In genomic region chr15:66566963-66567531, GRCh38 we compare ENCODE assay signal across 8 cellular contexts. TPM values are rescaled to one million over a fixed set of nuclear protein-coding genes. Genes with fewer than 3 reads are reported as not detected.
DNase-seq lines count a peak whose midpoint lies in the region; ATAC-seq and TF ChIP-seq lines count a peak whose summit lies in the region.

No MANE protein-coding gene starts in this region.

- no peak overlapping the region for H3K4me3 Mint-ChIP-seq in activated B cell treated with CpG ODN at 0.5 μM for 24 hours

- POLR2A ChIA-PET in activated B cell treated with CpG ODN at 0.5 μM for 24 hours (lab: Charles Lee), result interaction anchor here (0.7 to 1.2 kb wide), 3 partner anchors 62 to 1587 kb away, joined by 3 to 5 read pairs (median 4); partner anchors contain the start of gene ZWILCH

- H3K4me3 ChIP-seq in coronary artery, result no peak overlapping the region
- H3K4me3 ChIP-seq in lower leg skin (ENCODE audit: low read depth, poor library complexity, severe bottlenecking), result no peak overlapping the region

- intact Hi-C loops in activated B cell treated with CpG ODN at 0.5 μM for 24 hours (cut with micrococcal nuclease), result loop anchor here (2.0 kb wide), 1 partner anchor 1248 kb away; no protein-coding TSS in a partner anchor
- intact Hi-C loops in lower leg skin (cut with DNase I; ENCODE audit: low total_unique reads), result no loop called here

- peaks cover 5% of the 10 kb centered on the region for H3K4me1 Mint-ChIP-seq in activated B cell treated with CpG ODN at 0.5 μM for 24 hours

- CTCF ChIA-PET in activated B cell treated with CpG ODN at 0.5 μM for 24 hours (lab: Charles Lee), result interaction anchor here (0.8 to 2.0 kb wide), 2 partner anchors 181 to 316 kb away, joined by 3 to 7 read pairs; partner anchors contain the start of gene MAP2K1

- no peaks in the 10 kb centered on the region for H3K36me3 Mint-ChIP-seq in activated B cell treated with CpG ODN at 0.5 μM for 24 hours (ENCODE audit: low read depth)

- 32 to 38% methylated on average over 15 of the region's 15 CpGs for WGBS in lower leg skin, 2 donors

- H3K9me3 Mint-ChIP-seq in activated B cell treated with CpG ODN at 0.5 μM for 24 hours, result no peaks in the 10 kb centered on the region

- TF ChIP-seq POLR2A in lower leg skin (IDR thresholded peaks at IDR 0.05), result no peak

- TF ChIP-seq CTCF in AG09319 (IDR thresholded peaks at IDR 0.05; ENCODE audit: low read depth, low read length), result peak; percentile 67
- TF ChIP-seq CTCF in GM20000 (IDR thresholded peaks at IDR 0.05; ENCODE audit: extremely low read depth, missing control alignments), result peak; percentile 36
- no peak for TF ChIP-seq CTCF in activated B cell treated with CpG ODN at 0.5 μM for 24 hours (IDR thresholded peaks at IDR 0.05)
- peak; percentile 71 for TF ChIP-seq CTCF in coronary artery (IDR thresholded peaks at IDR 0.05)
- no peak for TF ChIP-seq CTCF in lower leg skin (IDR thresholded peaks at IDR 0.05)

- H3K27ac Mint-ChIP-seq in activated B cell treated with CpG ODN at 0.5 μM for 24 hours, result no peak overlapping the region

- peak; percentile 32 for DNase-seq in AG09319 (ENCODE audit: extremely low read depth, low read depth)
- peak; percentile 77 for DNase-seq in GM20000 (ENCODE audit: low spot score)
- DNase-seq in NCI-H345 treated with DMSO at 0.1 percent for 48 hours (lab: John Stamatoyannopoulos, UW; ENCODE audit: unreplicated experiment), result peak; percentile 18
- peak; percentile 21 for DNase-seq in activated B cell treated with CpG ODN at 0.5 μM for 24 hours
- no peak for DNase-seq in coronary artery (ENCODE audit: low spot score)
- peak; percentile 23 to 82 for DNase-seq in lower leg skin (ENCODE audit: low spot score in 2 of 2)
- peak; percentile 7 for DNase-seq in stimulated activated CD8-positive, alpha-beta memory T cell treated with anti-CD3 and anti-CD28 coated beads, Interleukin-15, amount 100 ng/mL, for 1 hour (ENCODE audit: low read depth)

- peak; percentile 64 for ATAC-seq in activated B cell treated with CpG ODN at 0.5 μM for 24 hours (ENCODE audit: low read depth)
- no peak for ATAC-seq in GM21825 (IDR thresholded peaks at IDR 0.05; ENCODE audit: unreplicated experiment)

- H3K27me3 Mint-ChIP-seq in activated B cell treated with CpG ODN at 0.5 μM for 24 hours, result no peaks in the 10 kb centered on the region

- H3K27ac ChIP-seq in coronary artery, result no peak overlapping the region

RNA-seq across cellular contexts. Expression of gene LCTL, which starts 1.2 kb away (rescaled TPM):
- total RNA-seq in activated B cell treated with CpG ODN at 0.5 μM for 24 hours (not detected in 2 replicates), lower leg skin (not detected)

Comparison
In these comparisons a context has a peak if more than half of its experiments do, and no peak if none do; other contexts are left out.
1. CTCF ChIP-seq: peak in AG09319 (single experiment), GM20000 (single experiment) and coronary artery (single experiment); none in activated B cell treated with CpG ODN at 0.5 μM for 24 hours (single experiment) and lower leg skin (0 of 3).